Comparison of ENCODE assay signal across 1 cellular context in genomic region chr22:39254789-39255298, GRCh38.
A peak's percentile ranks its signal among the peaks of the same experiment; 100 is the strongest.
TF ChIP-seq lines count a peak whose summit lies in the region.

No MANE protein-coding gene starts in this region.

TF ChIP-seq in H1, 55 proteins besides CTCF, POLR2A, EP300 and RAD21 (continued from another document):
- TF ChIP-seq TCF12 (IDR thresholded peaks at IDR 0.05; ENCODE audit: low read depth, low read length) (no peak), CBX8 (IDR thresholded peaks at IDR 0.05; ENCODE audit: borderline replicate concordance, low read depth, low read length) (no peak), SIX5 (IDR thresholded peaks at IDR 0.05; ENCODE audit: low read depth, low read length) (no peak), JUND (IDR thresholded peaks at IDR 0.05; ENCODE audit: low read length) (0 out of 2 replicates have a peak, but pooled peaks have one; percentile 31), TAF1 (IDR thresholded peaks at IDR 0.05; ENCODE audit: low read depth, low read length) (no peak), ASH2L (IDR thresholded peaks at IDR 0.05; ENCODE audit: low read length) (no peak), HDAC2 (IDR thresholded peaks at IDR 0.05; ENCODE audit: borderline replicate concordance in 1 of 2, low read depth in 2 of 2, low read length in 2 of 2) (no peak), ATF2 (IDR thresholded peaks at IDR 0.05; ENCODE audit: low read length) (no peak)
- TF ChIP-seq, protein P1, sequence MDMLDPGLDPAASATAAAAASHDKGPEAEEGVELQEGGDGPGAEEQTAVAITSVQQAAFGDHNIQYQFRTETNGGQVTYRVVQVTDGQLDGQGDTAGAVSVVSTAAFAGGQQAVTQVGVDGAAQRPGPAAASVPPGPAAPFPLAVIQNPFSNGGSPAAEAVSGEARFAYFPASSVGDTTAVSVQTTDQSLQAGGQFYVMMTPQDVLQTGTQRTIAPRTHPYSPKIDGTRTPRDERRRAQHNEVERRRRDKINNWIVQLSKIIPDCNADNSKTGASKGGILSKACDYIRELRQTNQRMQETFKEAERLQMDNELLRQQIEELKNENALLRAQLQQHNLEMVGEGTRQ (IDR thresholded peaks at IDR 0.05; ENCODE audit: low read length), result no peak
